1 cellular context compared by ENCODE assay signal in the genomic region with DNA sequence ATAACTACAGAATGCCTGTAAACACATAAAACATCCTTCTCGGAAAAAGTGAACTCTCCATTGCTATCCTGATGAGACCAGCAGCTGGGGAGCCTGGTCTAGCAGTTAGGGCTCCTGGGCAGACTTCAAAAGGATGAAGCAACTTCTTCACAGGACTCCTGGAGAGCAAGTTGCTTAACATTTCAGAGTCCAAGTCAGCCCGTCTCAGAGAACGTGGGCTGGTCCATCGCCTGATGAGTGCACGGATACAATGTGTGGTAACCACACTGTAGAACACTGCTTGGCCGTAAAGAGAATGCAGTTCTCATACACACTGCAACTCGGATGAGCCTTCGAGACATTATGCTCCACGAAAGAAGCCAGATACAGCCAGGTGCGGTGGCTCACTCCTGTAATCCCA.
A peak's percentile ranks its signal among the peaks of the same experiment; 100 is the strongest.
TF ChIP-seq lines count a peak whose summit lies in the region.

No MANE protein-coding gene starts in this region.

TF ChIP-seq in K562, 482 proteins besides CTCF, POLR2A, EP300 and RAD21 (continued from another document):
- TF ChIP-seq ZFP30 (CRISPR knock-in tag; IDR thresholded peaks at IDR 0.05; ENCODE audit: borderline replicate concordance) (no peak), CEBPG (CRISPR knock-in tag; IDR thresholded peaks at IDR 0.05) (no peak), CEBPG (tag; conservative IDR thresholded peaks at IDR 0.05 in 1 of 2, IDR thresholded peaks at IDR 0.05 in 1 of 2) (peak in 1 of 2 experiments; percentile 65; a peak in 1 of 4 replicates), TEAD1 (CRISPR knock-in tag; IDR thresholded peaks at IDR 0.05) (no peak), NUFIP1 (IDR thresholded peaks at IDR 0.05; ENCODE audit: partially characterized antibody) (no peak), TGIF2 (CRISPR knock-in tag; IDR thresholded peaks at IDR 0.05) (no peak), DDX20 (tag; IDR thresholded peaks at IDR 0.05; ENCODE audit: low read depth) (no peak), SMARCE1 (IDR thresholded peaks at IDR 0.05) (no peak), TRIM25 (IDR thresholded peaks at IDR 0.05; ENCODE audit: borderline replicate concordance) (no peak), CBX2 (IDR thresholded peaks at IDR 0.05; ENCODE audit: insufficient read depth, low read length, poor library complexity, severe bottlenecking) (no peak), JUND (IDR thresholded peaks at IDR 0.05; ENCODE audit: borderline replicate concordance, low read depth, low read length) (no peak), JUND (tag; IDR thresholded peaks at IDR 0.05; ENCODE audit: borderline replicate concordance, low read depth, low read length) (no peak)
- TF ChIP-seq, protein P1, sequence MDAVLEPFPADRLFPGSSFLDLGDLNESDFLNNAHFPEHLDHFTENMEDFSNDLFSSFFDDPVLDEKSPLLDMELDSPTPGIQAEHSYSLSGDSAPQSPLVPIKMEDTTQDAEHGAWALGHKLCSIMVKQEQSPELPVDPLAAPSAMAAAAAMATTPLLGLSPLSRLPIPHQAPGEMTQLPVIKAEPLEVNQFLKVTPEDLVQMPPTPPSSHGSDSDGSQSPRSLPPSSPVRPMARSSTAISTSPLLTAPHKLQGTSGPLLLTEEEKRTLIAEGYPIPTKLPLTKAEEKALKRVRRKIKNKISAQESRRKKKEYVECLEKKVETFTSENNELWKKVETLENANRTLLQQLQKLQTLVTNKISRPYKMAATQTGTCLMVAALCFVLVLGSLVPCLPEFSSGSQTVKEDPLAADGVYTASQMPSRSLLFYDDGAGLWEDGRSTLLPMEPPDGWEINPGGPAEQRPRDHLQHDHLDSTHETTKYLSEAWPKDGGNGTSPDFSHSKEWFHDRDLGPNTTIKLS (IDR thresholded peaks at IDR 0.05; ENCODE audit: borderline replicate concordance, low read depth) = no peak
- TF ChIP-seq, protein P2, sequence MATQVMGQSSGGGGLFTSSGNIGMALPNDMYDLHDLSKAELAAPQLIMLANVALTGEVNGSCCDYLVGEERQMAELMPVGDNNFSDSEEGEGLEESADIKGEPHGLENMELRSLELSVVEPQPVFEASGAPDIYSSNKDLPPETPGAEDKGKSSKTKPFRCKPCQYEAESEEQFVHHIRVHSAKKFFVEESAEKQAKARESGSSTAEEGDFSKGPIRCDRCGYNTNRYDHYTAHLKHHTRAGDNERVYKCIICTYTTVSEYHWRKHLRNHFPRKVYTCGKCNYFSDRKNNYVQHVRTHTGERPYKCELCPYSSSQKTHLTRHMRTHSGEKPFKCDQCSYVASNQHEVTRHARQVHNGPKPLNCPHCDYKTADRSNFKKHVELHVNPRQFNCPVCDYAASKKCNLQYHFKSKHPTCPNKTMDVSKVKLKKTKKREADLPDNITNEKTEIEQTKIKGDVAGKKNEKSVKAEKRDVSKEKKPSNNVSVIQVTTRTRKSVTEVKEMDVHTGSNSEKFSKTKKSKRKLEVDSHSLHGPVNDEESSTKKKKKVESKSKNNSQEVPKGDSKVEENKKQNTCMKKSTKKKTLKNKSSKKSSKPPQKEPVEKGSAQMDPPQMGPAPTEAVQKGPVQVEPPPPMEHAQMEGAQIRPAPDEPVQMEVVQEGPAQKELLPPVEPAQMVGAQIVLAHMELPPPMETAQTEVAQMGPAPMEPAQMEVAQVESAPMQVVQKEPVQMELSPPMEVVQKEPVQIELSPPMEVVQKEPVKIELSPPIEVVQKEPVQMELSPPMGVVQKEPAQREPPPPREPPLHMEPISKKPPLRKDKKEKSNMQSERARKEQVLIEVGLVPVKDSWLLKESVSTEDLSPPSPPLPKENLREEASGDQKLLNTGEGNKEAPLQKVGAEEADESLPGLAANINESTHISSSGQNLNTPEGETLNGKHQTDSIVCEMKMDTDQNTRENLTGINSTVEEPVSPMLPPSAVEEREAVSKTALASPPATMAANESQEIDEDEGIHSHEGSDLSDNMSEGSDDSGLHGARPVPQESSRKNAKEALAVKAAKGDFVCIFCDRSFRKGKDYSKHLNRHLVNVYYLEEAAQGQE (CRISPR knock-in tag; IDR thresholded peaks at IDR 0.05; ENCODE audit: low read depth) = no peak
